Comparison of ENCODE assay signal across 8 cellular contexts in the genomic region with DNA sequence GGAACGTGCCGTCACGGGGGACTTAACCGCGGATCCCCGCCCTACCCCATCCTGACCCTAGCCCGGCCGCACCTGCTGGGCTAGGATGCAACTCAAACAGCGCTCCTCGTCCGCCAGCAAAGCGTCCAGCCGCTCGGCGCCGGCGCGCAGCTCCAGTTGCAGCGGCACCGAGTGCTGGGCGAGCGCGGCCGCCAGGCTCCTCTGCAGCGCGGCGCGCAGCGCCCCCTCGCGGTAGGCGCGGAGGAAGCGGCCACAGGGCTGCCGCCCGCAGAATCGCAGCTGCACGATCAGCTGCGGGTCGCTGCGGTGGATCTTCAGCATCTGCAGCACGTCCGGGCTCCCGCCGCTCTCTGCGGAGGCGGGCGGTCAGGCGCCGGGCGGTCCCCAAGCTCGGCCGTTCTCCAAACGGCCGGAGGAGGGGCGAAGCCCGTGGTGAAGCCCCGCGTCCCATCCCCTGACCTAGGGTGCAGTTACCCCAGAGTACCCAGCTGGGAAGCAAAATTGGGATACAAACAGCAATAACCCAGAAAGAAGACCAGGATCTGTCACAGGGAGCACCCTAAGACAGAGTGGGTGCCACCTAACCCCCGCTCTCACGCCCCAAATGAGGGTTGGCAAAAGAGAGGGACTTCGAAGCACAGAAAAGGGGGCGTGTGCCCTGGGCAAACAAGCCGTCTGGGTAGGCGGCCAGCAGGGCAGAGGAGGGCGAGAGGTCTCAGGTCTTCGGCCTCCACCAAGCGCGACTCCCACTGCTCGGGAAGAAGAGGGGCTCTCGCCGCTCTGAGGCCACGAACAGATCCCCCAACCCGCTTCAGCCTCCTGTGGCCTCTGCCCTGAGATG. TPM values are rescaled to one million over a fixed set of nuclear protein-coding genes. Genes with fewer than 3 reads are reported as not detected.
DNase-seq lines count a peak whose midpoint lies in the region; ATAC-seq and TF ChIP-seq lines count a peak whose summit lies in the region.

No MANE protein-coding gene starts in this region.

- intact Hi-C loops in right cardiac atrium (cut with DNase I), result loop anchor here in 3 of 4 donors (2.0 to 5.0 kb wide), 2 partner anchors 178 to 179 kb away; no protein-coding TSS in a partner anchor

- no peak overlapping the region for H2AFZ ChIP-seq in MM.1S (ENCODE audit: low read length)

- H3K36me3 ChIP-seq in MM.1S (replicated peaks; ENCODE audit: insufficient read depth, low read length), result no peaks in the 10 kb centered on the region

- no peaks in the 10 kb centered on the region for H4K20me1 ChIP-seq in MM.1S (ENCODE audit: insufficient read depth, low read length)

- TF ChIP-seq CTCF in GM10266 (IDR thresholded peaks at IDR 0.05; ENCODE audit: control insufficient read depth, insufficient read depth, low read depth, missing control alignments) (peak; percentile 96), MM.1S (IDR thresholded peaks at IDR 0.05; ENCODE audit: low read length) (peak; percentile 92)

- no peaks in the 10 kb centered on the region for H3K9me3 ChIP-seq in MM.1S (replicated peaks; ENCODE audit: insufficient read depth, low read length)
- no peaks in the 10 kb centered on the region for H3K9me3 ChIP-seq in right cardiac atrium (ENCODE audit: control insufficient read depth, low read length)

- H3K4me1 ChIP-seq in MM.1S (ENCODE audit: low read length), result peaks cover 18% of the 10 kb centered on the region
- peaks cover 5% of the 10 kb centered on the region for H3K4me1 ChIP-seq in right cardiac atrium (ENCODE audit: control insufficient read depth, insufficient read depth, low read length)

- no peaks in the 10 kb centered on the region for H3K9me2 ChIP-seq in MM.1S (replicated peaks; ENCODE audit: insufficient read depth, low read length)

- H3K79me2 ChIP-seq in MM.1S (ENCODE audit: low read length), result peaks cover 17% of the 10 kb centered on the region

- no peaks in the 10 kb centered on the region for H3K27me3 ChIP-seq in MM.1S (replicated peaks; ENCODE audit: insufficient read depth, low read length)
- H3K27me3 ChIP-seq in right cardiac atrium (ENCODE audit: control insufficient read depth, insufficient read depth), result no peaks in the 10 kb centered on the region

- peak overlapping the region; percentile 95 for H3K4me2 ChIP-seq in MM.1S (ENCODE audit: low read depth, low read length)

- peaks cover 32% of the 10 kb centered on the region for H3F3A ChIP-seq in MM.1S (ENCODE audit: insufficient read depth, low read length)

- no peak overlapping the region; the same call in 1 of the 2 replicates for H3K9ac ChIP-seq in MM.1S (ENCODE audit: low read length)

- H3K27ac ChIP-seq in MM.1S (ENCODE audit: low read length), result no peak overlapping the region
- no peak overlapping the region for H3K27ac ChIP-seq in right cardiac atrium (ENCODE audit: low read length)

- ATAC-seq in right cardiac atrium (peak; percentile 54 to 59), HG03097 (IDR thresholded peaks at IDR 0.05; ENCODE audit: low FRiP score, unreplicated experiment) (no peak), HG02840 (IDR thresholded peaks at IDR 0.05; ENCODE audit: low FRiP score, unreplicated experiment) (no peak)

- peak; percentile 94 for DNase-seq in GM10266 (ENCODE audit: extremely low spot score)
- peak; percentile 77 for DNase-seq in MM.1S
- peak; percentile 63 to 80 (median 70) for DNase-seq in T-helper 2 cell
- DNase-seq in amniotic epithelial cell (ENCODE audit: low read depth), result peak; percentile 57
- DNase-seq in right cardiac atrium, result peak; percentile 80 to 93 (median 92)
- peak; percentile 94 for DNase-seq in retina

- H3K4me3 ChIP-seq in MM.1S (ENCODE audit: low read length) (peak overlapping the region; percentile 35), right cardiac atrium (ENCODE audit: low read length) (no peak overlapping the region)

- 12% methylated on average over 74 of the region's 74 CpGs for whole genome bisulfite sequencing in right cardiac atrium

RNA-seq across cellular contexts. Expression of a gene that starts 4.2 kb away (rescaled TPM):
- total RNA-seq in right cardiac atrium, result 10 to 100 TPM in 2 of 4 donors, 1 to 10 TPM in 2; 9.0 to 11.1 (median 9.8) TPM
- polyA plus RNA-seq in right cardiac atrium, result 8.7 TPM

RNA-seq across cellular contexts. Expression of a gene that starts 4.2 kb away (rescaled TPM):
- 10 to 100 TPM in 2 of 4 donors, 1 to 10 TPM in 2; 7.7 to 13.9 (median 9.9) TPM for total RNA-seq in right cardiac atrium
- 9.8 TPM for polyA plus RNA-seq in right cardiac atrium

RNA-seq across cellular contexts. Expression of a gene that starts 4.7 kb away (rescaled TPM):
- 10 to 100 TPM; 17.0 to 19.8 (median 18.7) TPM for total RNA-seq in right cardiac atrium
- polyA plus RNA-seq in right cardiac atrium, result 11.7 TPM

RNA-seq across cellular contexts. Expression of a gene that starts 9.0 kb away (rescaled TPM):
- total RNA-seq in right cardiac atrium, result 10 to 100 TPM; 29.7 to 92.2 (median 60.3) TPM
- polyA plus RNA-seq in right cardiac atrium, result 36.6 TPM

RNA-seq across cellular contexts. Expression of a gene that starts 14.8 kb away (rescaled TPM):
- 100 to 1,000 TPM in 3 of 4 donors, 10 to 100 TPM in 1; 67.5 to 125 (median 107) TPM for total RNA-seq in right cardiac atrium
- polyA plus RNA-seq in right cardiac atrium, result 133 TPM

Comparison
In these comparisons a context has a peak if more than half of its experiments do, and no peak if none do; other contexts are left out.
1. ATAC-seq: peak in right cardiac atrium (2 of 2); none in HG03097 (single experiment) and HG02840 (single experiment).
2. Peak in every context shown above with its lines, with median percentiles within 50 percentile points of each other: DNase-seq.